Comparison of ENCODE assay signal across 7 cellular contexts in genomic region chr12:97404549-97404948, GRCh38. TPM values are rescaled to one million over a fixed set of nuclear protein-coding genes. Genes with fewer than 3 reads are reported as not detected.
DNase-seq lines count a peak whose midpoint lies in the region; ATAC-seq and TF ChIP-seq lines count a peak whose summit lies in the region.

No MANE protein-coding gene starts in this region.

- no peak overlapping the region for H3K4me3 Mint-ChIP-seq in chondrocyte (ENCODE audit: unreplicated experiment)

- TF ChIP-seq CTCF in GM12872 (IDR thresholded peaks at IDR 0.05; ENCODE audit: insufficient read depth, low read depth, low read length) (peak; percentile 83), chondrocyte (IDR thresholded peaks at IDR 0.05) (peak; percentile 77)

- DNase-seq in NCI-H526 treated with DMSO at 0.1 percent for 48 hours (lab: John Stamatoyannopoulos, UW) = peak; percentile 53
- no peak for DNase-seq in chondrocyte (ENCODE audit: low spot score)
- DNase-seq in medulla oblongata (ENCODE audit: extremely low spot score) = peak; percentile 74
- DNase-seq in cortex of kidney (lab: John Stamatoyannopoulos, UW) = no peak

- ATAC-seq in GM21390 (IDR thresholded peaks at IDR 0.05; ENCODE audit: unreplicated experiment) (peak; percentile 83), HG03520 (IDR thresholded peaks at IDR 0.05; ENCODE audit: unreplicated experiment) (peak; percentile 92)

- no peaks in the 10 kb centered on the region for H3K36me3 Mint-ChIP-seq in chondrocyte (ENCODE audit: low read depth)

- H3K4me1 Mint-ChIP-seq in chondrocyte (ENCODE audit: low read depth) = no peaks in the 10 kb centered on the region

- no peaks in the 10 kb centered on the region for H3K27me3 Mint-ChIP-seq in chondrocyte (ENCODE audit: low read depth)

- no peak overlapping the region for H3K27ac Mint-ChIP-seq in chondrocyte (ENCODE audit: unreplicated experiment)

- H3K9me3 Mint-ChIP-seq in chondrocyte (ENCODE audit: low read depth) = no peaks in the 10 kb centered on the region

RNA-seq across cellular contexts. Expression of gene RMST, which starts 58.1 kb away (rescaled TPM):
- total RNA-seq in chondrocyte = not detected in 3 replicates

Comparison
In these comparisons a context has a peak if more than half of its experiments do, and no peak if none do; other contexts are left out.
1. DNase-seq: peak in NCI-H526 treated with DMSO at 0.1 percent for 48 hours (single experiment) and medulla oblongata (single experiment); none in chondrocyte (single experiment) and cortex of kidney (single experiment).